In the genomic region with DNA sequence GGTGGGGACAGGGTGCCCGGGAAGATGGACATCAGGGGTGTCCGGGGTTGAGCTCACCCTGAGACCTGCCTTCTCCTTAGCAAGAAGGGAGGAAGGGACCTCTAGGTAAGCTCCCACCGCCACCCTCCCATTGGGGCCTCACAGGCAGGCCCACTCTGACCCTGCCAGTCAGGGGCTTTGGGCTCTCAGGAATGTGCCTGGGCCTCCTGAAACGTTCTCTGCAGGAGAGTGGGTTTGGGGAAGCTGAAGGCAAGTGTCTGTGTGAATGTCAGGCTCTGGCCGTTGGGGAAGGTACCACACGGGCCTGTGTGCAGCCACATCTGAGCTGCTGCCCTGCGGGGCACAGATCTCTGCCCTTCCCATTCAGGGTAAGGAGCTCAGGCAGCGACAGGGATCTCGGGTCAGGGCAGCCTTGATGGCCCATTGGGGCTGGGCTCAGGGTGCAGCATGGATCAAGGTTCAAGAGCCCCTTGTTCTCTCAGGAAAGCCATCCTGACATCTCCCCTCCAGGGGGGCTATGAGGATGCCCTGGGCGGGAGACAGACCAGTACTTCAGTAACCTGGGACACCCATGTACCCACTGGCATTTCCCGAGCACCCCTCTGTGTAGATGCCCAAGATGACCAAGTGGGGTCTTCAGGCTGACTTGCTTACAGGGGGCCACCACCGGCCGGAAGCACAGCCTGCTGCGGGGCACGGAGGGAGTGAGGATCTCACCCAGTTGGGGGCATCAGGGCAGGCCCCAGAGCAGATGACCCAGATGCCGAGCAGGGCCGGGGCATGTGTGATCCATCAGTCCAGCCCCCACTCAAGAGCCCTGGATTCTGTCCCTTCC, we compare ENCODE assay signal across 19 cellular contexts. TPM values are rescaled to one million over a fixed set of nuclear protein-coding genes. Genes with fewer than 3 reads are reported as not detected.
DNase-seq lines count a peak whose midpoint lies in the region; ATAC-seq and TF ChIP-seq lines count a peak whose summit lies in the region.
"Had no signal": no experiment of that assay in that cellular context is flagged by ENCODE, and none has a peak within 500 bp of the region (broad histone marks: within the 10 kb centered on the region; RNA-seq: fewer than 3 reads in every experiment).

No MANE protein-coding gene starts in this region.

- H3K4me3 ChIP-seq in SK-N-SH (ENCODE audit: low read depth in 2 of 2, low read length in 1 of 2) (no peak overlapping the region), dorsolateral prefrontal cortex (no peak overlapping the region), psoas muscle (no peak overlapping the region)
- H3K4me3 ChIP-seq: esophagus squamous epithelium, GM12878 had no signal

- no peaks in the 10 kb centered on the region for H3K79me2 ChIP-seq in SK-N-SH (ENCODE audit: insufficient read depth)

- H3K9me3 ChIP-seq in SK-N-SH (no peaks in the 10 kb centered on the region), psoas muscle (no peaks in the 10 kb centered on the region)
- H3K9me3 ChIP-seq: esophagus squamous epithelium had no signal

- H3K9ac ChIP-seq in SK-N-SH: no peak overlapping the region

- H3K27me3 ChIP-seq in SK-N-SH (ENCODE audit: insufficient read depth): no peaks in the 10 kb centered on the region
- H3K27me3 ChIP-seq in dorsolateral prefrontal cortex: no peaks in the 10 kb centered on the region
- no peaks in the 10 kb centered on the region for H3K27me3 ChIP-seq in psoas muscle (ENCODE audit: insufficient read depth in 3 of 3, low read length in 2 of 3)

- ATAC-seq in SK-N-SH treated with all-trans-retinoic acid at 6 μM for 48 hours (no peak), left colon (no peak), psoas muscle (no peak), esophagus mucosa (no peak)
- ATAC-seq: GM12878 had no signal

- H3K4me2 ChIP-seq in SK-N-SH: no peak overlapping the region

- peak; percentile 46 for DNase-seq in SK-N-SH
- peak in 8 of 10 donors; percentile 2 to 34 (median 25) for DNase-seq in dorsolateral prefrontal cortex
- peak; percentile 1 to 18 for DNase-seq in left colon
- DNase-seq in psoas muscle: peak; percentile 9 to 38
- DNase-seq in SKM-1 treated with dmso at 0.1 percent for 144 hours (lab: John Stamatoyannopoulos, UW; ENCODE audit: unreplicated experiment): no peak
- no peak for DNase-seq in NOMO-1 treated with dmso at 0.1 percent for 144 hours (lab: John Stamatoyannopoulos, UW; ENCODE audit: unreplicated experiment)
- DNase-seq: 8988T; activated CD4-positive, CD25-positive, alpha-beta regulatory T cell; C1 segment of cervical spinal cord; dermis blood vessel endothelial cell; esophagus squamous epithelium; GDM1; NCI-H187 treated with DMSO at 0.1 percent for 48 hours; SHP77 treated with DMSO at 0.1 percent for 48 hours; stimulated activated naive CD4-positive, alpha-beta T cell; T-helper 2 cell had no signal

- POLR2A ChIA-PET in SK-N-SH (lab: Yijun Ruan, JAX): interaction anchor here (0.6 to 1.9 kb wide), 2 partner anchors 24 to 29 kb away, joined by 3 to 5 read pairs; no protein-coding TSS in a partner anchor

- no peak for TF ChIP-seq CTCF in SK-N-SH (IDR thresholded peaks at IDR 0.05)
- TF ChIP-seq CTCF in dorsolateral prefrontal cortex (IDR thresholded peaks at IDR 0.05 in 54 of 56, conservative IDR thresholded peaks at IDR 0.05 in 2 of 56; ENCODE audit: low read depth in 1 of 56, partially characterized antibody in 56 of 56): no peak
- TF ChIP-seq CTCF in psoas muscle (IDR thresholded peaks at IDR 0.05): no peak

- CTCF ChIA-PET in SK-N-SH (lab: Yijun Ruan, JAX): interaction anchor here (1.0 to 2.2 kb wide), 6 partner anchors 10 to 125 kb away, joined by 3 to 10 read pairs (median 4); no protein-coding TSS in a partner anchor

- no peak overlapping the region for H2AFZ ChIP-seq in SK-N-SH (ENCODE audit: low read depth)

- WGBS in SK-N-SH (ENCODE audit: low lambda C conversion rate): 48% methylated on average over 4 of the region's 17 CpGs
- WGBS in psoas muscle, 3 donors: 89 to 91% (median 89%) methylated on average over 16 to 17 of the region's 17 CpGs

- no peak for TF ChIP-seq RAD21 in SK-N-SH (IDR thresholded peaks at IDR 0.05; ENCODE audit: low read length)

- H3K4me1 ChIP-seq in SK-N-SH (ENCODE audit: control insufficient read depth in 1 of 2, insufficient read depth in 2 of 2, low read depth in 1 of 2, low read length in 1 of 2) (peaks cover 0 to 81% of the 10 kb centered on the region in 2 experiments; a peak in 2 of 4 replicates), psoas muscle (no peaks in the 10 kb centered on the region)
- H3K4me1 ChIP-seq: esophagus squamous epithelium had no signal

- no peaks in the 10 kb centered on the region for H4K20me1 ChIP-seq in SK-N-SH (ENCODE audit: insufficient read depth)

- peak overlapping the region in 1 of 2 experiments; percentile 74; a peak in 2 of 4 replicates for H3K27ac ChIP-seq in SK-N-SH (ENCODE audit: low read depth in 2 of 2, low read length in 1 of 2)
- H3K27ac ChIP-seq in dorsolateral prefrontal cortex: peak overlapping the region in 32 of 59 donors; percentile 0 to 69 (median 42)
- H3K27ac ChIP-seq in psoas muscle: no peak overlapping the region
- H3K27ac ChIP-seq: esophagus squamous epithelium had no signal

- H3F3A ChIP-seq in SK-N-SH (replicated peaks; ENCODE audit: insufficient read depth): peaks cover 3% of the 10 kb centered on the region

- intact Hi-C loops in dorsolateral prefrontal cortex (cut with DNase I) (no loop called here), left colon (cut with DNase I, micrococcal nuclease) (no loop called here), psoas muscle (cut with DNase I) (no loop called here)

- TF ChIP-seq EP300 in SK-N-SH (IDR thresholded peaks at IDR 0.05; ENCODE audit: borderline replicate concordance in 1 of 2, low read depth in 1 of 2, low read length in 1 of 2): no peak

- H3K9me2 ChIP-seq in SK-N-SH: no peaks in the 10 kb centered on the region

- H3K36me3 ChIP-seq in SK-N-SH (replicated peaks in 1 of 2; ENCODE audit: control insufficient read depth in 1 of 2, insufficient read depth in 2 of 2, low read length in 1 of 2): no peaks in the 10 kb centered on the region
- H3K36me3 ChIP-seq in psoas muscle (ENCODE audit: insufficient read depth in 1 of 2, low read depth in 1 of 2): no peaks in the 10 kb centered on the region
- H3K36me3 ChIP-seq: esophagus squamous epithelium had no signal

TF ChIP-seq in SK-N-SH, 30 proteins besides CTCF, POLR2A, EP300 and RAD21 (continues in another document):
- TF ChIP-seq TEAD4 (IDR thresholded peaks at IDR 0.05; ENCODE audit: borderline replicate concordance, insufficient read depth) (no peak), NFIC (IDR thresholded peaks at IDR 0.05; ENCODE audit: borderline replicate concordance) (no peak), MEF2A (IDR thresholded peaks at IDR 0.05; ENCODE audit: borderline replicate concordance, low read depth) (no peak), SMC3 (IDR thresholded peaks at IDR 0.05; ENCODE audit: low read depth, low read length) (no peak), FOXM1 (IDR thresholded peaks at IDR 0.05; ENCODE audit: low read depth) (no peak)
- TF ChIP-seq, protein P1, sequence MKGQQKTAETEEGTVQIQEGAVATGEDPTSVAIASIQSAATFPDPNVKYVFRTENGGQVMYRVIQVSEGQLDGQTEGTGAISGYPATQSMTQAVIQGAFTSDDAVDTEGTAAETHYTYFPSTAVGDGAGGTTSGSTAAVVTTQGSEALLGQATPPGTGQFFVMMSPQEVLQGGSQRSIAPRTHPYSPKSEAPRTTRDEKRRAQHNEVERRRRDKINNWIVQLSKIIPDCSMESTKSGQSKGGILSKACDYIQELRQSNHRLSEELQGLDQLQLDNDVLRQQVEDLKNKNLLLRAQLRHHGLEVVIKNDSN (IDR thresholded peaks at IDR 0.05; ENCODE audit: borderline replicate concordance, low read depth): no peak

TF ChIP-seq in SK-N-SH treated with all-trans-retinoic acid at 6 μM for 48 hours, 23 proteins besides CTCF, POLR2A, EP300 and RAD21 (continues in another document):
- TF ChIP-seq, protein P2, sequence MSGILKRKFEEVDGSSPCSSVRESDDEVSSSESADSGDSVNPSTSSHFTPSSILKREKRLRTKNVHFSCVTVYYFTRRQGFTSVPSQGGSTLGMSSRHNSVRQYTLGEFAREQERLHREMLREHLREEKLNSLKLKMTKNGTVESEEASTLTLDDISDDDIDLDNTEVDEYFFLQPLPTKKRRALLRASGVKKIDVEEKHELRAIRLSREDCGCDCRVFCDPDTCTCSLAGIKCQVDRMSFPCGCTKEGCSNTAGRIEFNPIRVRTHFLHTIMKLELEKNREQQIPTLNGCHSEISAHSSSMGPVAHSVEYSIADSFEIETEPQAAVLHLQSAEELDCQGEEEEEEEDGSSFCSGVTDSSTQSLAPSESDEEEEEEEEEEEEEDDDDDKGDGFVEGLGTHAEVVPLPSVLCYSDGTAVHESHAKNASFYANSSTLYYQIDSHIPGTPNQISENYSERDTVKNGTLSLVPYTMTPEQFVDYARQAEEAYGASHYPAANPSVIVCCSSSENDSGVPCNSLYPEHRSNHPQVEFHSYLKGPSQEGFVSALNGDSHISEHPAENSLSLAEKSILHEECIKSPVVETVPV (CRISPR knock-in tag; IDR thresholded peaks at IDR 0.05): no peak
- no peak for TF ChIP-seq GLIS3 (CRISPR knock-in tag; IDR thresholded peaks at IDR 0.05)
- no peak for TF ChIP-seq SNAI2 (CRISPR knock-in tag; IDR thresholded peaks at IDR 0.05)
- TF ChIP-seq ARNTL (CRISPR knock-in tag; IDR thresholded peaks at IDR 0.05; ENCODE audit: borderline replicate concordance, low read depth): no peak
- TF ChIP-seq TCF4 (CRISPR knock-in tag; IDR thresholded peaks at IDR 0.05; ENCODE audit: borderline replicate concordance): no peak
- TF ChIP-seq ZNF8 (CRISPR knock-in tag; IDR thresholded peaks at IDR 0.05): no peak
- TF ChIP-seq ZFP30 (CRISPR knock-in tag; IDR thresholded peaks at IDR 0.05): no peak
- TF ChIP-seq, protein P3, sequence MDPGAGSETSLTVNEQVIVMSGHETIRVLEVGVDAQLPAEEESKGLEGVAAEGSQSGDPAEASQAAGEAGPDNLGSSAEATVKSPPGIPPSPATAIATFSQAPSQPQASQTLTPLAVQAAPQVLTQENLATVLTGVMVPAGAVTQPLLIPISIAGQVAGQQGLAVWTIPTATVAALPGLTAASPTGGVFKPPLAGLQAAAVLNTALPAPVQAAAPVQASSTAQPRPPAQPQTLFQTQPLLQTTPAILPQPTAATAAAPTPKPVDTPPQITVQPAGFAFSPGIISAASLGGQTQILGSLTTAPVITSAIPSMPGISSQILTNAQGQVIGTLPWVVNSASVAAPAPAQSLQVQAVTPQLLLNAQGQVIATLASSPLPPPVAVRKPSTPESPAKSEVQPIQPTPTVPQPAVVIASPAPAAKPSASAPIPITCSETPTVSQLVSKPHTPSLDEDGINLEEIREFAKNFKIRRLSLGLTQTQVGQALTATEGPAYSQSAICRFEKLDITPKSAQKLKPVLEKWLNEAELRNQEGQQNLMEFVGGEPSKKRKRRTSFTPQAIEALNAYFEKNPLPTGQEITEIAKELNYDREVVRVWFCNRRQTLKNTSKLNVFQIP (CRISPR knock-in tag; IDR thresholded peaks at IDR 0.05; ENCODE audit: borderline replicate concordance, low read depth): no peak

RNA-seq across cellular contexts. Expression of a gene that starts 29.7 kb away (rescaled TPM):
- polyA plus RNA-seq in SK-N-SH (2012; rRNA removed): 1.6 and 4.2 TPM in 2 replicates
- polyA plus RNA-seq in SK-N-SH (2012; cell fraction: cytosol; rRNA removed): 1.7 and 4.1 TPM in 2 replicates
- 1.6 and 3.1 TPM in 2 replicates for polyA plus RNA-seq in SK-N-SH (2012; cell fraction: nucleus; rRNA removed)
- 10 to 100 TPM; 10.4 to 85.9 (median 23.1) TPM for total RNA-seq in dorsolateral prefrontal cortex
- total RNA-seq in left colon: 1 to 10 TPM; 3.0 to 4.7 TPM
- total RNA-seq in psoas muscle: 1 to 10 TPM; 1.8 to 6.1 (median 5.5) TPM
- polyA plus RNA-seq in psoas muscle: 10 to 100 TPM in 1 of 3 donors, 1 to 10 TPM in 1, under 1 TPM in 1; 0.59 to 15.8 (median 3.3) TPM
- total RNA-seq in esophagus mucosa: 5.4 TPM

Comparison
In these comparisons a context has a peak if more than half of its experiments do, and no peak if none do; other contexts are left out.
1. DNase-seq: peak in SK-N-SH (single experiment), dorsolateral prefrontal cortex (8 of 10), left colon (2 of 2) and psoas muscle (2 of 2); none in SKM-1 treated with dmso at 0.1 percent for 144 hours (single experiment) and NOMO-1 treated with dmso at 0.1 percent for 144 hours (single experiment).